Comparison of ENCODE assay signal across 17 cellular contexts in genomic region chr18:34772887-34773286, GRCh38.
DNase-seq lines count a peak whose midpoint lies in the region; ATAC-seq and TF ChIP-seq lines count a peak whose summit lies in the region.
"Had no signal": no experiment of that assay in that cellular context is flagged by ENCODE, and none has a peak within 500 bp of the region (broad histone marks: within the 10 kb centered on the region; RNA-seq: fewer than 3 reads in every experiment).

No MANE protein-coding gene starts in this region.

- TF ChIP-seq CTCF in left lung (IDR thresholded peaks at IDR 0.05): no peak
- no peak for TF ChIP-seq CTCF in spleen (IDR thresholded peaks at IDR 0.05 in 8 of 11, conservative IDR thresholded peaks at IDR 0.05 in 3 of 11)

- H3K27ac ChIP-seq in cingulate gyrus (ENCODE audit: low read depth, low read length) (peak overlapping the region; percentile 20), left lung (peak overlapping the region in 1 of 2 donors; percentile 2), spleen (no peak overlapping the region)
- H3K27ac ChIP-seq: A549 had no signal

- ATAC-seq in Right ventricle myocardium inferior: peak; percentile 45
- ATAC-seq in left lung: peak; percentile 33
- no peak for ATAC-seq in HG03565 (IDR thresholded peaks at IDR 0.05; ENCODE audit: unreplicated experiment)
- ATAC-seq: A549; activated CD8-positive, alpha-beta T cell treated with anti-CD3 and anti-CD28 coated beads, Interleukin-2, amount 10 ng/mL, durations not matched to agents 7 days and 5 days; effector memory CD8-positive, alpha-beta T cell; natural killer cell had no signal

- TF ChIP-seq POLR2A in spleen (IDR thresholded peaks at IDR 0.05): no peak

- H3K9me3 ChIP-seq in left lung: no peaks in the 10 kb centered on the region
- no peaks in the 10 kb centered on the region for H3K9me3 ChIP-seq in spleen
- H3K9me3 ChIP-seq: A549 had no signal

- H3K36me3 ChIP-seq in left lung: no peaks in the 10 kb centered on the region
- no peaks in the 10 kb centered on the region for H3K36me3 ChIP-seq in spleen

- H3K4me3 ChIP-seq in left lung: no peak overlapping the region
- H3K4me3 ChIP-seq in spleen: no peak overlapping the region
- H3K4me3 ChIP-seq: A549 had no signal

- WGBS in spleen, 5 donors: 31 to 47% (median 39%) methylated on average over 2 of the region's 2 CpGs

- H3K27me3 ChIP-seq in left lung (no peaks in the 10 kb centered on the region), spleen (replicated peaks in 1 of 7) (no peaks in the 10 kb centered on the region)

- DNase-seq in Right ventricle myocardium inferior (ENCODE audit: missing footprints) (no peak), cardiac septum (ENCODE audit: low spot score) (no peak), left lung (no peak), T-helper 2 cell (no peak), spleen (no peak), NCI-H187 (lab: John Stamatoyannopoulos, UW) (no peak)
- DNase-seq: activated CD8-positive, alpha-beta T cell treated with anti-CD3 and anti-CD28 coated beads, Interleukin-2, amount 10 ng/mL, durations not matched to agents 7 days and 5 days; activated naive CD4-positive, alpha-beta T cell treated with anti-CD3 and anti-CD28 coated beads, Interleukin-2, amount 10 ng/mL, durations not matched to agents 7 days and 5 days; DND-41; effector memory CD8-positive, alpha-beta T cell; natural killer cell; NCI-H1105 treated with DMSO at 0.1 percent for 48 hours; stimulated activated CD4-positive, alpha-beta T cell treated with anti-CD3 and anti-CD28 coated beads, Interleukin-2, amount 100 ng/mL, for 24 hours; stimulated activated naive CD4-positive, alpha-beta T cell treated with Interleukin-2 at 50 U/mL for 16 hours had no signal

- intact Hi-C loops in Right ventricle myocardium inferior (cut with DNase I) (loop anchor here (5.0 kb wide), 1 partner anchor 41 kb away; no protein-coding TSS in a partner anchor), cardiac septum (cut with DNase I) (loop anchor here (10.0 kb wide), 1 partner anchor 168 kb away; no protein-coding TSS in a partner anchor), left lung (cut with DNase I) (no loop called here), spleen (cut with DNase I; ENCODE audit: low total_unique reads) (no loop called here)

- peaks cover 3 to 4% of the 10 kb centered on the region in 2 donors for H3K4me1 ChIP-seq in left lung
- H3K4me1 ChIP-seq in spleen: peaks cover 0 to 10% (median 5%) of the 10 kb centered on the region in 6 donors
- H3K4me1 ChIP-seq: A549 had no signal

Comparison
In these comparisons a context has a peak if more than half of its experiments do, and no peak if none do; other contexts are left out.
1. intact Hi-C loops: an anchor here in Right ventricle myocardium inferior (5.0 kb wide) and cardiac septum (10.0 kb wide); none called in left lung and spleen.